In genomic region chr1:172699111-172699510, GRCh38 we compare ENCODE assay signal across 1 cellular context.
TF ChIP-seq lines count a peak whose summit lies in the region.

No MANE protein-coding gene starts in this region.

TF ChIP-seq in H1, 55 proteins besides CTCF, POLR2A, EP300 and RAD21 (continued from another document):
- TF ChIP-seq ATF2 (IDR thresholded peaks at IDR 0.05; ENCODE audit: low read length) (no peak), SRF (IDR thresholded peaks at IDR 0.05; ENCODE audit: low read depth, low read length) (no peak), KDM1A (IDR thresholded peaks at IDR 0.05; ENCODE audit: borderline replicate concordance, low read length) (no peak), ATF3 (IDR thresholded peaks at IDR 0.05; ENCODE audit: insufficient read depth, low read depth, low read length) (no peak), SIX5 (IDR thresholded peaks at IDR 0.05; ENCODE audit: low read depth, low read length) (no peak), E2F6 (IDR thresholded peaks at IDR 0.05) (no peak), CREB1 (IDR thresholded peaks at IDR 0.05) (no peak), EZH2 (IDR thresholded peaks at IDR 0.05; ENCODE audit: low read depth, low read length, severe bottlenecking) (no peak)
